ENCODE assay signal across 18 cellular contexts in genomic region chr1:211247921-211248320, GRCh38. TPM values are rescaled to one million over a fixed set of nuclear protein-coding genes. Genes with fewer than 3 reads are reported as not detected.
DNase-seq lines count a peak whose midpoint lies in the region; ATAC-seq, FAIRE-seq and TF ChIP-seq lines count a peak whose summit lies in the region.
"Had no signal": no experiment of that assay in that cellular context is flagged by ENCODE, and none has a peak within 500 bp of the region (broad histone marks: within the 10 kb centered on the region; RNA-seq: fewer than 3 reads in every experiment).

No MANE protein-coding gene starts in this region.

- H3K36me3 ChIP-seq in endothelial cell of umbilical vein (ENCODE audit: control insufficient read depth in 2 of 2, extremely low read depth in 1 of 2, insufficient read depth in 2 of 2, low read length in 2 of 2) (no peaks in the 10 kb centered on the region), osteoblast (ENCODE audit: insufficient read depth, low read length) (no peaks in the 10 kb centered on the region)
- H3K36me3 ChIP-seq: heart left ventricle had no signal

- DNase-seq in NCI-H69 (lab: John Stamatoyannopoulos, UW): peak; percentile 47
- DNase-seq in endothelial cell of umbilical vein (ENCODE audit: low read depth, low spot score): no peak
- no peak for DNase-seq in osteoblast (ENCODE audit: insufficient read length, low spot score, missing footprints)
- no peak for DNase-seq in T-helper 9 cell
- DNase-seq in nucleus accumbens (lab: John Stamatoyannopoulos, UW): no peak
- DNase-seq: activated CD4-positive, alpha-beta T cell treated with anti-CD3 and anti-CD28 coated beads for 36 hours; activated naive CD8-positive, alpha-beta T cell treated with anti-CD3 and anti-CD28 coated beads, Interleukin-2, amount 10 ng/mL, durations not matched to agents 7 days and 5 days; activated T-cell treated with anti-CD3 and anti-CD28 coated beads, Interleukin-2, amount 50 U/mL, for 24 hours; GDM1; heart left ventricle; IMR-90; naive B cell; NCI-H2029; stimulated activated naive B cell treated with anti-CD40 and anti-IgM and Interleukin-4, amounts not matched to agents 10 μg/mL and 1 μg/mL and 100 μg/mL, for 72 hours; SW 1271 had no signal

- H3K9me1 ChIP-seq in endothelial cell of umbilical vein (replicated peaks; ENCODE audit: control insufficient read depth, extremely low read depth, insufficient read depth, low read length): no peaks in the 10 kb centered on the region

- TF ChIP-seq POLR2A in endothelial cell of umbilical vein (IDR thresholded peaks at IDR 0.05; ENCODE audit: low read depth, low read length): no peak

- peak overlapping the region; percentile 29 for H2AFZ ChIP-seq in endothelial cell of umbilical vein (ENCODE audit: low read depth, low read length)
- peak overlapping the region; percentile 36 for H2AFZ ChIP-seq in osteoblast (ENCODE audit: low read length)

- H4K20me1 ChIP-seq in endothelial cell of umbilical vein (replicated peaks; ENCODE audit: control insufficient read depth, extremely low read depth, insufficient read depth, low read length): no peaks in the 10 kb centered on the region
- no peaks in the 10 kb centered on the region for H4K20me1 ChIP-seq in osteoblast (ENCODE audit: insufficient read depth, low read length)

- no peaks in the 10 kb centered on the region for H3K4me1 ChIP-seq in endothelial cell of umbilical vein (ENCODE audit: control insufficient read depth, extremely low read depth, insufficient read depth, low read length)
- H3K4me1 ChIP-seq in osteoblast (ENCODE audit: insufficient read depth, low read length): no peaks in the 10 kb centered on the region
- H3K4me1 ChIP-seq: heart left ventricle had no signal

- TF ChIP-seq RAD21 in Ishikawa (IDR thresholded peaks at IDR 0.05; ENCODE audit: low read depth): no peak

- no peaks in the 10 kb centered on the region for H3K27me3 ChIP-seq in endothelial cell of umbilical vein (ENCODE audit: control insufficient read depth in 2 of 2, insufficient read depth in 2 of 2, low read length in 2 of 2)
- H3K27me3 ChIP-seq in osteoblast (ENCODE audit: insufficient read depth, low read length): no peaks in the 10 kb centered on the region
- H3K27me3 ChIP-seq: heart left ventricle had no signal

- H3K27ac ChIP-seq in endothelial cell of umbilical vein (ENCODE audit: insufficient read depth, low read depth, low read length): no peak overlapping the region
- H3K27ac ChIP-seq in osteoblast (ENCODE audit: low read depth, low read length): no peak overlapping the region
- H3K27ac ChIP-seq: heart left ventricle had no signal

- intact Hi-C loops in endothelial cell of umbilical vein (cut with micrococcal nuclease): no loop called here

- POLR2A ChIA-PET in endothelial cell of umbilical vein (lab: Charles Lee): no interaction called here

- H3K79me2 ChIP-seq in endothelial cell of umbilical vein (ENCODE audit: control insufficient read depth, insufficient read depth, low read length) (no peaks in the 10 kb centered on the region), osteoblast (ENCODE audit: insufficient read depth, low read length) (no peaks in the 10 kb centered on the region)

- no peak for ATAC-seq in GM21737 (IDR thresholded peaks at IDR 0.05; ENCODE audit: unreplicated experiment)
- ATAC-seq: activated CD4-positive, alpha-beta T cell treated with anti-CD3 and anti-CD28 coated beads for 36 hours; heart left ventricle; sciatic nerve; stimulated activated naive B cell treated with anti-CD40 and anti-IgM and Interleukin-4, amounts not matched to agents 10 μg/mL and 1 μg/mL and 100 μg/mL, for 72 hours had no signal

- H3K4me2 ChIP-seq in endothelial cell of umbilical vein (ENCODE audit: insufficient read depth, low read length) (no peak overlapping the region), osteoblast (ENCODE audit: insufficient read depth, low read length) (no peak overlapping the region)

- no peak overlapping the region for H3K9ac ChIP-seq in endothelial cell of umbilical vein (replicated peaks; ENCODE audit: extremely low read depth, insufficient read depth, low read length)

- FAIRE-seq in endothelial cell of umbilical vein (lab: Jason Lieb, UNC): peak; percentile 46

- dilution Hi-C loops in endothelial cell of umbilical vein (cut with MboI; ENCODE audit: extremely low pct_ligation_motif_present, low sequenced_read_pairs): no loop called here

- BruUV-seq in endothelial cell of umbilical vein (replicated peaks; lab: Mats Ljungman, UMichigan): no TSS peak

- H3K9me3 ChIP-seq in endothelial cell of umbilical vein (replicated peaks; ENCODE audit: control insufficient read depth, insufficient read depth, low read length): no peaks in the 10 kb centered on the region
- H3K9me3 ChIP-seq in osteoblast (ENCODE audit: low read depth, low read length): no peaks in the 10 kb centered on the region
- H3K9me3 ChIP-seq: heart left ventricle had no signal

- CTCF ChIA-PET in endothelial cell of umbilical vein (lab: Charles Lee): interaction anchor here (1.0 to 1.1 kb wide), 2 partner anchors 10 to 112 kb away, joined by 3 to 4 read pairs; no protein-coding TSS in a partner anchor

- H3K4me3 ChIP-seq in endothelial cell of umbilical vein (replicated peaks in 1 of 3; ENCODE audit: insufficient read depth in 1 of 3, low read depth in 1 of 3, low read length in 3 of 3) (no peak overlapping the region), osteoblast (ENCODE audit: insufficient read depth, low read length) (no peak overlapping the region)
- H3K4me3 ChIP-seq: heart left ventricle had no signal

- TF ChIP-seq CTCF in endothelial cell of umbilical vein (IDR thresholded peaks at IDR 0.05; ENCODE audit: extremely low read depth in 1 of 2, insufficient read depth in 1 of 2, low read depth in 1 of 2, low read length in 2 of 2) (no peak), osteoblast (IDR thresholded peaks at IDR 0.05; ENCODE audit: extremely low read depth, low read depth, low read length) (no peak)

- no peak for TF ChIP-seq EP300 in Ishikawa (IDR thresholded peaks at IDR 0.05; ENCODE audit: borderline replicate concordance)

TF ChIP-seq in Ishikawa, 13 proteins besides CTCF, POLR2A, EP300 and RAD21 (continues in another document):
- no peak for TF ChIP-seq TCF12 (IDR thresholded peaks at IDR 0.05; ENCODE audit: low read depth)
- no peak for TF ChIP-seq FOXM1 (IDR thresholded peaks at IDR 0.05; ENCODE audit: borderline replicate concordance, low read depth)
- TF ChIP-seq TEAD4 (IDR thresholded peaks at IDR 0.05): no peak
- no peak for TF ChIP-seq NFIC (IDR thresholded peaks at IDR 0.05)
- no peak for TF ChIP-seq CEBPB (IDR thresholded peaks at IDR 0.05)
- 0 out of 2 replicates have a peak, but pooled peaks have one; percentile 30 for TF ChIP-seq USF1 (IDR thresholded peaks at IDR 0.05)

TF ChIP-seq in endothelial cell of umbilical vein, 7 proteins besides CTCF, POLR2A, EP300 and RAD21:
- no peak for TF ChIP-seq POLR2AphosphoS5 (IDR thresholded peaks at IDR 0.05; ENCODE audit: insufficient read depth, low read depth, low read length)
- no peak for TF ChIP-seq GATA2 (IDR thresholded peaks at IDR 0.05; ENCODE audit: insufficient read depth, insufficient read length, low read depth, low read length)
- TF ChIP-seq JUN (IDR thresholded peaks at IDR 0.05; ENCODE audit: borderline replicate concordance, insufficient read depth, insufficient read length, low read depth): no peak
- TF ChIP-seq FOS (IDR thresholded peaks at IDR 0.05; ENCODE audit: borderline replicate concordance, insufficient read depth, low read length): no peak
- TF ChIP-seq MAX (IDR thresholded peaks at IDR 0.05; ENCODE audit: insufficient read depth, insufficient read length): no peak
- TF ChIP-seq MYC (IDR thresholded peaks at IDR 0.05; ENCODE audit: low read depth, low read length): no peak
- TF ChIP-seq EZH2 (IDR thresholded peaks at IDR 0.05; ENCODE audit: borderline replicate concordance, low read depth, low read length, severe bottlenecking): no peak

RNA-seq across cellular contexts. Expression of gene RCOR3, which starts 11.2 kb away (rescaled TPM):
- total RNA-seq in endothelial cell of umbilical vein (34.0 and 35.7 TPM in 2 replicates), osteoblast (39.8 and 51.3 TPM in 2 replicates)
- polyA plus RNA-seq in endothelial cell of umbilical vein: 24.2 and 26.4 TPM in 2 replicates
- 14.7 and 16.9 TPM in 2 replicates for polyA plus RNA-seq in endothelial cell of umbilical vein (2011; cell fraction: cytosol; rRNA removed)
- polyA plus RNA-seq in endothelial cell of umbilical vein (2011; cell fraction: nucleus; rRNA removed): 75.0 and 96.9 TPM in 2 replicates
- polyA plus RNA-seq in endothelial cell of umbilical vein (2012): 21.8 and 23.7 TPM in 2 replicates
- 38.4 and 51.0 TPM in 2 replicates for polyA minus RNA-seq in endothelial cell of umbilical vein
- 20.3 TPM for polyA minus RNA-seq in endothelial cell of umbilical vein (2011; cell fraction: cytosol; rRNA and poly(A)+ RNA removed)
- 103 and 137 TPM in 2 replicates for polyA minus RNA-seq in endothelial cell of umbilical vein (2011; cell fraction: nucleus; rRNA and poly(A)+ RNA removed)
